28 cellular contexts compared by ENCODE assay signal in genomic region chr15:25866874-25867273, GRCh38. TPM values are rescaled to one million over a fixed set of nuclear protein-coding genes. Genes with fewer than 3 reads are reported as not detected.
"Had no signal": no experiment of that assay in that cellular context is flagged by ENCODE, and none has a peak within 500 bp of the region (broad histone marks: within the 10 kb centered on the region; RNA-seq: fewer than 3 reads in every experiment).

No MANE protein-coding gene starts in this region.

- ATAC-seq: left cardiac atrium; left lobe of liver; lower lobe of right lung; natural killer cell; right cardiac atrium; stimulated activated effector memory CD8-positive, alpha-beta T cell treated with anti-CD3 and anti-CD28 coated beads, Interleukin-12 subunit alpha, Interleukin-12 subunit beta, amount 100 ng/mL, for 72 hours had no signal

- H3K4me1 ChIP-seq: neural progenitor cell, prostate gland had no signal

- H3K36me3 ChIP-seq: lower lobe of right lung, neural progenitor cell, ovary, prostate gland, sigmoid colon, spleen, tibial nerve, vagina had no signal

- H3K9ac ChIP-seq: neural progenitor cell had no signal

- H3K4me1 Mint-ChIP-seq: neural progenitor cell had no signal

- H3K27ac ChIP-seq: lower lobe of right lung, neural progenitor cell, ovary, prostate gland, sigmoid colon, spleen, tibial nerve, vagina had no signal

- FAIRE-seq: keratinocyte, small intestine had no signal

- H2AFZ ChIP-seq: neural progenitor cell had no signal

- H3K36me3 Mint-ChIP-seq: mesothelial cell of epicardium; naive B cell; natural killer cell; stimulated activated effector memory CD8-positive, alpha-beta T cell treated with anti-CD3 and anti-CD28 coated beads, Interleukin-12 subunit alpha, Interleukin-12 subunit beta, amount 100 ng/mL, for 72 hours; type B pancreatic cell had no signal

- H3K9me3 ChIP-seq: lower lobe of right lung, ovary, prostate gland, sigmoid colon, spleen, tibial nerve, vagina had no signal

- H3K4me2 ChIP-seq: neural progenitor cell had no signal

- H3K27me3 ChIP-seq: ovary, sigmoid colon, vagina had no signal

- H3K4me3 ChIP-seq: lower lobe of right lung, neural progenitor cell, ovary, prostate gland, sigmoid colon, spleen, tibial nerve, vagina had no signal

- H3K27ac Mint-ChIP-seq: mesothelial cell of epicardium; naive B cell; natural killer cell; nephron progenitor cell; neural progenitor cell; stimulated activated effector memory CD8-positive, alpha-beta T cell treated with anti-CD3 and anti-CD28 coated beads, Interleukin-12 subunit alpha, Interleukin-12 subunit beta, amount 100 ng/mL, for 72 hours; stimulated activated naive CD8-positive, alpha-beta T cell treated with anti-CD3 and anti-CD28 coated beads, Interleukin-15, Interleukin-2, amounts not matched to agents 100 ng/mL and 50 ng/mL, for 24 hours; type B pancreatic cell had no signal

- H3K4me3 Mint-ChIP-seq: mesothelial cell of epicardium; natural killer cell; nephron progenitor cell; neural progenitor cell; stimulated activated effector memory CD8-positive, alpha-beta T cell treated with anti-CD3 and anti-CD28 coated beads, Interleukin-12 subunit alpha, Interleukin-12 subunit beta, amount 100 ng/mL, for 72 hours; stimulated activated naive CD8-positive, alpha-beta T cell treated with anti-CD3 and anti-CD28 coated beads, Interleukin-15, Interleukin-2, amounts not matched to agents 100 ng/mL and 50 ng/mL, for 24 hours; type B pancreatic cell had no signal

- H3K9me3 Mint-ChIP-seq: mesothelial cell of epicardium; natural killer cell; nephron progenitor cell; neural progenitor cell; stimulated activated effector memory CD8-positive, alpha-beta T cell treated with anti-CD3 and anti-CD28 coated beads, Interleukin-12 subunit alpha, Interleukin-12 subunit beta, amount 100 ng/mL, for 72 hours; stimulated activated naive CD8-positive, alpha-beta T cell treated with anti-CD3 and anti-CD28 coated beads, Interleukin-15, Interleukin-2, amounts not matched to agents 100 ng/mL and 50 ng/mL, for 24 hours; type B pancreatic cell had no signal

- DNase-seq: hippocampal formation; kidney glomerular epithelial cell; left cardiac atrium; lower lobe of right lung; mammary epithelial cell; mesendoderm; naive B cell; natural killer cell; nephron progenitor cell; ovary; retina; right cardiac atrium; sigmoid colon; small intestine; spleen; stimulated activated CD4-positive, alpha-beta T cell treated with anti-CD3 and anti-CD28 coated beads, Interleukin-4, amount 100 ng/mL, for 24 hours; stimulated activated naive CD4-positive, alpha-beta T cell; substantia nigra had no signal

RNA-seq across cellular contexts. Expression of gene ATP10A, which starts 3.7 kb away (rescaled TPM):
- polyA plus RNA-seq: keratinocyte, mammary epithelial cell had no signal
